ENCODE assay signal across 1 cellular context in the genomic region with DNA sequence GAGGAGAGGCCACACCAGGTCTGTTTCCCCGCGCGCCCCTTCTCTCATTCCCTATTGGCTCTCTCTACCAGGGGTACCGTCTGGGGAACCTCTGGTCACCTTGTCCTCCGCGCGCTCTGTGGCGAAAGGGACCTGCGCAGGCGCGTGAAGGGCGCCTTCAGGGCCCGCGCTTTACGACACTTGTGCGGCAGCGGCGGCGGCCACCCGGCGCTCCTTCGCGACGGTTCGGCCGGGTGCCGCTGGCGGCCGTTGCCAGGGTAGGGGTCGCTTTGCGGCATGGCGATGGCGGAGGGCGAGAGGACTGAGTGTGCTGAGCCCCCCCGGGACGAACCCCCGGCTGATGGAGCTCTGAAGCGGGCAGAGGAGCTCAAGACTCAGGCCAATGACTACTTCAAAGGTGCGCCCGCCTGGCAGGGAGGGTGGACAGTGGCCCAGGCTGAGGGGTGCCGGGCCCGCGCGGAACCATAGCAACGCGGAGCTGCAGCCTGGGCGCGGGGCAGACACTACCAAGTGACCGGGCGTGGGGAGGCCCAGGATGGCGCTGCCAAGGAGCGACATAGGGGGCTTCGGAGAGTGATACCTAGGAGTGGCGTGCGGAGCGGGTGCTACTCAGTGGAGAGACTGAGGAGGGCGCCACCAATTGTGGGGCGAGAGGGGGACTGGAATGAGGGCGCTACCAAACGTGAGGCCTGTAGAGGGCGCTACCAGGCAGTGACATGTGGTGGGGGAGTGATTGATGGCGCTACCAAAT.
TF ChIP-seq lines count a peak whose summit lies in the region.

A gene with protein sequence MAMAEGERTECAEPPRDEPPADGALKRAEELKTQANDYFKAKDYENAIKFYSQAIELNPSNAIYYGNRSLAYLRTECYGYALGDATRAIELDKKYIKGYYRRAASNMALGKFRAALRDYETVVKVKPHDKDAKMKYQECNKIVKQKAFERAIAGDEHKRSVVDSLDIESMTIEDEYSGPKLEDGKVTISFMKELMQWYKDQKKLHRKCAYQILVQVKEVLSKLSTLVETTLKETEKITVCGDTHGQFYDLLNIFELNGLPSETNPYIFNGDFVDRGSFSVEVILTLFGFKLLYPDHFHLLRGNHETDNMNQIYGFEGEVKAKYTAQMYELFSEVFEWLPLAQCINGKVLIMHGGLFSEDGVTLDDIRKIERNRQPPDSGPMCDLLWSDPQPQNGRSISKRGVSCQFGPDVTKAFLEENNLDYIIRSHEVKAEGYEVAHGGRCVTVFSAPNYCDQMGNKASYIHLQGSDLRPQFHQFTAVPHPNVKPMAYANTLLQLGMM (plus strand): TSS at position 267 of the 751 bp plus-strand sequence. CDS start 10 bp downstream, at position 277.

TF ChIP-seq in HCT116, 20 proteins besides CTCF, POLR2A, EP300 and RAD21 (continued from another document):
- TF ChIP-seq, protein P1, sequence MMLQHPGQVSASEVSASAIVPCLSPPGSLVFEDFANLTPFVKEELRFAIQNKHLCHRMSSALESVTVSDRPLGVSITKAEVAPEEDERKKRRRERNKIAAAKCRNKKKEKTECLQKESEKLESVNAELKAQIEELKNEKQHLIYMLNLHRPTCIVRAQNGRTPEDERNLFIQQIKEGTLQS (IDR thresholded peaks at IDR 0.05): no peak
